In the genomic region with DNA sequence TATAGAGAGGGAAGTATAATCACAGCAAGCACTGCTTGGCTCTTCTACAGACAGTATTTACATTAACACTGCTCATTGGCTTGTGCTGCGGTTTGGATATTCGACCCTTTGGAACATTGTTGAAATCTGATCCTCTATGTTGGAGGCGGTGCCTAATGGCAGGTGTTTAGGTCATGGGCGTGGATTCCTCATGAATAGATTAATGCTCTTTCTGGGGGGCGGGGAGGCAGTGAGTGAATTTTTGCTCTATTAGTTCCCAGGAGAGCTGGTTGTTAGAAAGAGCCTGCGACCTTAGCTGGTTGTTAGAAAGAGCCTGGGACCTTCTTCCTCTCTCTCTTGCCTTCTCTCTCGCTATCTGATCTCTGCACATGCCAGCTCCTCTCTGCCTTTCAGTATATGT, we compare ENCODE assay signal across 11 cellular contexts.
A peak's percentile ranks its signal among the peaks of the same experiment; 100 is the strongest.
DNase-seq lines count a peak whose midpoint lies in the region; ATAC-seq and TF ChIP-seq lines count a peak whose summit lies in the region.
"Had no signal": no experiment of that assay in that cellular context is flagged by ENCODE, and none has a peak within 500 bp of the region (broad histone marks: within the 10 kb centered on the region; RNA-seq: fewer than 3 reads in every experiment).

No MANE protein-coding gene starts in this region.

- no peak overlapping the region for H3K4me3 Mint-ChIP-seq in stimulated activated effector memory CD8-positive, alpha-beta T cell treated with anti-CD3 and anti-CD28 coated beads, Interleukin-12 subunit alpha, Interleukin-12 subunit beta, amount 100 ng/mL, for 72 hours

- H3K27me3 ChIP-seq in DND-41 (ENCODE audit: insufficient read depth, low read length, poor library complexity) (no peaks in the 10 kb centered on the region), lung (ENCODE audit: control insufficient read depth, insufficient read depth) (no peaks in the 10 kb centered on the region)

- H2AFZ ChIP-seq in DND-41 (ENCODE audit: low read depth, low read length), result no peak overlapping the region

- no peaks in the 10 kb centered on the region for H3K9me3 ChIP-seq in DND-41 (ENCODE audit: insufficient read depth, low read length, severe bottlenecking)
- H3K9me3 ChIP-seq in lung (ENCODE audit: control insufficient read depth in 2 of 2, insufficient read depth in 1 of 2, low read length in 1 of 2), result no peaks in the 10 kb centered on the region
- H3K9me3 ChIP-seq: lower lobe of right lung had no signal

- H3K36me3 Mint-ChIP-seq in stimulated activated effector memory CD8-positive, alpha-beta T cell treated with anti-CD3 and anti-CD28 coated beads, Interleukin-12 subunit alpha, Interleukin-12 subunit beta, amount 100 ng/mL, for 72 hours, result no peaks in the 10 kb centered on the region

- no peak overlapping the region for H3K9ac ChIP-seq in DND-41 (ENCODE audit: low read depth, low read length)

- H3K27ac ChIP-seq in DND-41 (ENCODE audit: low read length) (no peak overlapping the region), lung (ENCODE audit: low read depth in 1 of 2, low read length in 1 of 2) (no peak overlapping the region)
- H3K27ac ChIP-seq: lower lobe of right lung had no signal

- no peak overlapping the region for H3K4me2 ChIP-seq in DND-41 (ENCODE audit: insufficient read depth, low read length)

- ATAC-seq in DND-41 (ENCODE audit: insufficient read depth, low read depth), result peak; percentile 29; the same call in 1 of the 3 replicates
- ATAC-seq in lung (ENCODE audit: insufficient read depth, low FRiP score), result no peak
- no peak for ATAC-seq in HG02884 (IDR thresholded peaks at IDR 0.05; ENCODE audit: unreplicated experiment)
- no peak for ATAC-seq in stimulated activated effector memory CD8-positive, alpha-beta T cell treated with anti-CD3 and anti-CD28 coated beads, Interleukin-12 subunit alpha, Interleukin-12 subunit beta, amount 100 ng/mL, for 72 hours
- ATAC-seq: lower lobe of right lung had no signal

- 83 to 89% methylated on average over 7 of the region's 7 CpGs for WGBS in lung, 2 donors

- no peaks in the 10 kb centered on the region for H3K4me1 ChIP-seq in DND-41 (ENCODE audit: insufficient read depth, low read length)
- peaks cover 0 to 11% of the 10 kb centered on the region in 2 donors for H3K4me1 ChIP-seq in lung (ENCODE audit: control insufficient read depth in 2 of 2, insufficient read depth in 2 of 2, low read length in 2 of 2)
- H3K4me1 ChIP-seq: lower lobe of right lung had no signal

- no peak for DNase-seq in DND-41
- DNase-seq in NCI-H1436 (lab: John Stamatoyannopoulos, UW), result peak; percentile 84
- peak; percentile 82 to 83 for DNase-seq in SHP77 (lab: John Stamatoyannopoulos, UW)
- peak; percentile 25 for DNase-seq in lung (ENCODE audit: low spot score)
- no peak for DNase-seq in stimulated activated effector memory CD8-positive, alpha-beta T cell treated with anti-CD3 and anti-CD28 coated beads, Interleukin-12 subunit alpha, Interleukin-12 subunit beta, amount 100 ng/mL, for 72 hours (ENCODE audit: low spot score in 2 of 2)
- no peak for DNase-seq in stimulated activated CD4-positive, alpha-beta T cell treated with anti-CD3 and anti-CD28 coated beads, Interleukin-4, amount 100 ng/mL, for 1 hour
- DNase-seq in LoVo (ENCODE audit: low spot score), result no peak
- DNase-seq: activated CD8-positive, alpha-beta memory T cell treated with anti-CD3 and anti-CD28 coated beads, Interleukin-2, amount 50 U/mL, for 48 hours; lower lobe of right lung; NCI-H1694 had no signal

- H4K20me1 ChIP-seq in DND-41 (ENCODE audit: insufficient read depth, low read length), result peaks cover 12% of the 10 kb centered on the region; the same call in 1 of the 2 replicates

- H3K36me3 ChIP-seq in DND-41 (ENCODE audit: insufficient read depth, low read length) (no peaks in the 10 kb centered on the region), lung (ENCODE audit: control insufficient read depth in 2 of 2, insufficient read depth in 2 of 2, low read length in 2 of 2) (peaks cover 0 to 4% of the 10 kb centered on the region in 2 donors)
- H3K36me3 ChIP-seq: lower lobe of right lung had no signal

- peaks cover 50% of the 10 kb centered on the region for H3K79me2 ChIP-seq in DND-41 (ENCODE audit: insufficient read depth, low read length)

- TF ChIP-seq CTCF in DND-41 (IDR thresholded peaks at IDR 0.05; ENCODE audit: borderline replicate concordance, extremely low read depth, low read length, poor library complexity, severe bottlenecking), result no peak
- no peak for TF ChIP-seq CTCF in lung (IDR thresholded peaks at IDR 0.05; ENCODE audit: control extremely low read depth, extremely low read depth)

- no peak overlapping the region for H3K4me3 ChIP-seq in DND-41 (ENCODE audit: low read depth in 1 of 2, low read length in 2 of 2)
- H3K4me3 ChIP-seq in lung, result no peak overlapping the region
- H3K4me3 ChIP-seq: lower lobe of right lung had no signal

- H3K27ac Mint-ChIP-seq in stimulated activated effector memory CD8-positive, alpha-beta T cell treated with anti-CD3 and anti-CD28 coated beads, Interleukin-12 subunit alpha, Interleukin-12 subunit beta, amount 100 ng/mL, for 72 hours, result no peak overlapping the region

- H3K9me3 Mint-ChIP-seq in stimulated activated effector memory CD8-positive, alpha-beta T cell treated with anti-CD3 and anti-CD28 coated beads, Interleukin-12 subunit alpha, Interleukin-12 subunit beta, amount 100 ng/mL, for 72 hours, result no peaks in the 10 kb centered on the region

- peaks cover 6% of the 10 kb centered on the region for H3K4me1 Mint-ChIP-seq in stimulated activated effector memory CD8-positive, alpha-beta T cell treated with anti-CD3 and anti-CD28 coated beads, Interleukin-12 subunit alpha, Interleukin-12 subunit beta, amount 100 ng/mL, for 72 hours

Comparison
In these comparisons a context has a peak if more than half of its experiments do, and no peak if none do; other contexts are left out.
1. DNase-seq: peak in NCI-H1436 (single experiment), SHP77 (2 of 2) and lung (single experiment); none in DND-41 (single experiment), stimulated activated effector memory CD8-positive, alpha-beta T cell treated with anti-CD3 and anti-CD28 coated beads, Interleukin-12 subunit alpha, Interleukin-12 subunit beta, amount 100 ng/mL, for 72 hours (0 of 2), stimulated activated CD4-positive, alpha-beta T cell treated with anti-CD3 and anti-CD28 coated beads, Interleukin-4, amount 100 ng/mL, for 1 hour (single experiment) and LoVo (single experiment).